ENCODE assay signal across 1 cellular context in the genomic region with DNA sequence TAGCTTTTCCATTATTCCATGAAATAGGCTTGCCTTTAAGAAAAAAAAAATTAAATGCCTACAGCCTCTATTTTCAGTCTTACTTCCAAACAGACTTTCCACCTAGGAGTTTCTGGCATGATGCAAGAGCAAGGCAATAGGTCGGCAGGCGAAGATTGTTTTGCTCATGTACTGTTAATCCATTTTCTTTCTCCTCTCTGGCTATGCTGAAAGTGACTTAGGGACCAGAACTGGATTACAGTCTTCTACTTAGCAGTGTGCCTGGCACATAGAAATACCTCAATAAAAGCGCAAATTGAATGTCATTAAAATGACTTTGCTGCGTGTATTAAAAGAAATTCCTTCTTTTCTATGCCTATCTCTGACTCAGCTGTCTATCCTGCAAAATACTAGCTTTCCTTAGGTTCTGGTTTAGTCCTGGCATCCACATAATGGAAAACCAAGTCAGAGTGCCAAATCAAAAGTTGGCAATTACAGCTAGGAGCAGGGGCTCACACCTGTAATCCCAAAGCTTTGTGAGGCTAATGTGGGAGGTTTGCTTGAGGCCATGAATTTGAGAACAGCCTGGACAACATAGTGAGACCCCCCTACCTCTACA.
TF ChIP-seq lines count a peak whose summit lies in the region.

No MANE protein-coding gene starts in this region.

TF ChIP-seq in K562, 482 proteins besides CTCF, POLR2A, EP300 and RAD21 (continued from another document):
- 0 out of 2 replicates have a peak, but pooled peaks have one; percentile 45 for TF ChIP-seq RHOXF2B (CRISPR knock-in tag; conservative IDR thresholded peaks at IDR 0.05)
- TF ChIP-seq, protein P1, sequence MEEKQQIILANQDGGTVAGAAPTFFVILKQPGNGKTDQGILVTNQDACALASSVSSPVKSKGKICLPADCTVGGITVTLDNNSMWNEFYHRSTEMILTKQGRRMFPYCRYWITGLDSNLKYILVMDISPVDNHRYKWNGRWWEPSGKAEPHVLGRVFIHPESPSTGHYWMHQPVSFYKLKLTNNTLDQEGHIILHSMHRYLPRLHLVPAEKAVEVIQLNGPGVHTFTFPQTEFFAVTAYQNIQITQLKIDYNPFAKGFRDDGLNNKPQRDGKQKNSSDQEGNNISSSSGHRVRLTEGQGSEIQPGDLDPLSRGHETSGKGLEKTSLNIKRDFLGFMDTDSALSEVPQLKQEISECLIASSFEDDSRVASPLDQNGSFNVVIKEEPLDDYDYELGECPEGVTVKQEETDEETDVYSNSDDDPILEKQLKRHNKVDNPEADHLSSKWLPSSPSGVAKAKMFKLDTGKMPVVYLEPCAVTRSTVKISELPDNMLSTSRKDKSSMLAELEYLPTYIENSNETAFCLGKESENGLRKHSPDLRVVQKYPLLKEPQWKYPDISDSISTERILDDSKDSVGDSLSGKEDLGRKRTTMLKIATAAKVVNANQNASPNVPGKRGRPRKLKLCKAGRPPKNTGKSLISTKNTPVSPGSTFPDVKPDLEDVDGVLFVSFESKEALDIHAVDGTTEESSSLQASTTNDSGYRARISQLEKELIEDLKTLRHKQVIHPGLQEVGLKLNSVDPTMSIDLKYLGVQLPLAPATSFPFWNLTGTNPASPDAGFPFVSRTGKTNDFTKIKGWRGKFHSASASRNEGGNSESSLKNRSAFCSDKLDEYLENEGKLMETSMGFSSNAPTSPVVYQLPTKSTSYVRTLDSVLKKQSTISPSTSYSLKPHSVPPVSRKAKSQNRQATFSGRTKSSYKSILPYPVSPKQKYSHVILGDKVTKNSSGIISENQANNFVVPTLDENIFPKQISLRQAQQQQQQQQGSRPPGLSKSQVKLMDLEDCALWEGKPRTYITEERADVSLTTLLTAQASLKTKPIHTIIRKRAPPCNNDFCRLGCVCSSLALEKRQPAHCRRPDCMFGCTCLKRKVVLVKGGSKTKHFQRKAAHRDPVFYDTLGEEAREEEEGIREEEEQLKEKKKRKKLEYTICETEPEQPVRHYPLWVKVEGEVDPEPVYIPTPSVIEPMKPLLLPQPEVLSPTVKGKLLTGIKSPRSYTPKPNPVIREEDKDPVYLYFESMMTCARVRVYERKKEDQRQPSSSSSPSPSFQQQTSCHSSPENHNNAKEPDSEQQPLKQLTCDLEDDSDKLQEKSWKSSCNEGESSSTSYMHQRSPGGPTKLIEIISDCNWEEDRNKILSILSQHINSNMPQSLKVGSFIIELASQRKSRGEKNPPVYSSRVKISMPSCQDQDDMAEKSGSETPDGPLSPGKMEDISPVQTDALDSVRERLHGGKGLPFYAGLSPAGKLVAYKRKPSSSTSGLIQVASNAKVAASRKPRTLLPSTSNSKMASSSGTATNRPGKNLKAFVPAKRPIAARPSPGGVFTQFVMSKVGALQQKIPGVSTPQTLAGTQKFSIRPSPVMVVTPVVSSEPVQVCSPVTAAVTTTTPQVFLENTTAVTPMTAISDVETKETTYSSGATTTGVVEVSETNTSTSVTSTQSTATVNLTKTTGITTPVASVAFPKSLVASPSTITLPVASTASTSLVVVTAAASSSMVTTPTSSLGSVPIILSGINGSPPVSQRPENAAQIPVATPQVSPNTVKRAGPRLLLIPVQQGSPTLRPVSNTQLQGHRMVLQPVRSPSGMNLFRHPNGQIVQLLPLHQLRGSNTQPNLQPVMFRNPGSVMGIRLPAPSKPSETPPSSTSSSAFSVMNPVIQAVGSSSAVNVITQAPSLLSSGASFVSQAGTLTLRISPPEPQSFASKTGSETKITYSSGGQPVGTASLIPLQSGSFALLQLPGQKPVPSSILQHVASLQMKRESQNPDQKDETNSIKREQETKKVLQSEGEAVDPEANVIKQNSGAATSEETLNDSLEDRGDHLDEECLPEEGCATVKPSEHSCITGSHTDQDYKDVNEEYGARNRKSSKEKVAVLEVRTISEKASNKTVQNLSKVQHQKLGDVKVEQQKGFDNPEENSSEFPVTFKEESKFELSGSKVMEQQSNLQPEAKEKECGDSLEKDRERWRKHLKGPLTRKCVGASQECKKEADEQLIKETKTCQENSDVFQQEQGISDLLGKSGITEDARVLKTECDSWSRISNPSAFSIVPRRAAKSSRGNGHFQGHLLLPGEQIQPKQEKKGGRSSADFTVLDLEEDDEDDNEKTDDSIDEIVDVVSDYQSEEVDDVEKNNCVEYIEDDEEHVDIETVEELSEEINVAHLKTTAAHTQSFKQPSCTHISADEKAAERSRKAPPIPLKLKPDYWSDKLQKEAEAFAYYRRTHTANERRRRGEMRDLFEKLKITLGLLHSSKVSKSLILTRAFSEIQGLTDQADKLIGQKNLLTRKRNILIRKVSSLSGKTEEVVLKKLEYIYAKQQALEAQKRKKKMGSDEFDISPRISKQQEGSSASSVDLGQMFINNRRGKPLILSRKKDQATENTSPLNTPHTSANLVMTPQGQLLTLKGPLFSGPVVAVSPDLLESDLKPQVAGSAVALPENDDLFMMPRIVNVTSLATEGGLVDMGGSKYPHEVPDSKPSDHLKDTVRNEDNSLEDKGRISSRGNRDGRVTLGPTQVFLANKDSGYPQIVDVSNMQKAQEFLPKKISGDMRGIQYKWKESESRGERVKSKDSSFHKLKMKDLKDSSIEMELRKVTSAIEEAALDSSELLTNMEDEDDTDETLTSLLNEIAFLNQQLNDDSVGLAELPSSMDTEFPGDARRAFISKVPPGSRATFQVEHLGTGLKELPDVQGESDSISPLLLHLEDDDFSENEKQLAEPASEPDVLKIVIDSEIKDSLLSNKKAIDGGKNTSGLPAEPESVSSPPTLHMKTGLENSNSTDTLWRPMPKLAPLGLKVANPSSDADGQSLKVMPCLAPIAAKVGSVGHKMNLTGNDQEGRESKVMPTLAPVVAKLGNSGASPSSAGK (IDR thresholded peaks at IDR 0.05), result peak; percentile 39; the same call in 1 of the 2 replicates
- no peak for TF ChIP-seq RBM14 (IDR thresholded peaks at IDR 0.05; ENCODE audit: borderline replicate concordance, insufficient read depth, low read depth, low read length)
- TF ChIP-seq SMARCA4 (IDR thresholded peaks at IDR 0.05), result peak; percentile 59; the same call in 1 of the 2 replicates
- no peak for TF ChIP-seq GATAD2B (IDR thresholded peaks at IDR 0.05; ENCODE audit: borderline replicate concordance)
- TF ChIP-seq SMAD4 (CRISPR knock-in tag; conservative IDR thresholded peaks at IDR 0.05), result peak; percentile 79
- TF ChIP-seq, protein P2, sequence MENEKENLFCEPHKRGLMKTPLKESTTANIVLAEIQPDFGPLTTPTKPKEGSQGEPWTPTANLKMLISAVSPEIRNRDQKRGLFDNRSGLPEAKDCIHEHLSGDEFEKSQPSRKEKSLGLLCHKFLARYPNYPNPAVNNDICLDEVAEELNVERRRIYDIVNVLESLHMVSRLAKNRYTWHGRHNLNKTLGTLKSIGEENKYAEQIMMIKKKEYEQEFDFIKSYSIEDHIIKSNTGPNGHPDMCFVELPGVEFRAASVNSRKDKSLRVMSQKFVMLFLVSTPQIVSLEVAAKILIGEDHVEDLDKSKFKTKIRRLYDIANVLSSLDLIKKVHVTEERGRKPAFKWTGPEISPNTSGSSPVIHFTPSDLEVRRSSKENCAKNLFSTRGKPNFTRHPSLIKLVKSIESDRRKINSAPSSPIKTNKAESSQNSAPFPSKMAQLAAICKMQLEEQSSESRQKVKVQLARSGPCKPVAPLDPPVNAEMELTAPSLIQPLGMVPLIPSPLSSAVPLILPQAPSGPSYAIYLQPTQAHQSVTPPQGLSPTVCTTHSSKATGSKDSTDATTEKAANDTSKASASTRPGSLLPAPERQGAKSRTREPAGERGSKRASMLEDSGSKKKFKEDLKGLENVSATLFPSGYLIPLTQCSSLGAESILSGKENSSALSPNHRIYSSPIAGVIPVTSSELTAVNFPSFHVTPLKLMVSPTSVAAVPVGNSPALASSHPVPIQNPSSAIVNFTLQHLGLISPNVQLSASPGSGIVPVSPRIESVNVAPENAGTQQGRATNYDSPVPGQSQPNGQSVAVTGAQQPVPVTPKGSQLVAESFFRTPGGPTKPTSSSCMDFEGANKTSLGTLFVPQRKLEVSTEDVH (IDR thresholded peaks at IDR 0.05; ENCODE audit: low read depth, partially characterized antibody), result no peak
- no peak for TF ChIP-seq ZNF77 (CRISPR knock-in tag; IDR thresholded peaks at IDR 0.05)
- no peak for TF ChIP-seq ZBED1 (IDR thresholded peaks at IDR 0.05)
- no peak for TF ChIP-seq SMAD1 (IDR thresholded peaks at IDR 0.05; ENCODE audit: low read depth, low read length, partially characterized antibody)
- no peak for TF ChIP-seq POU5F1 (IDR thresholded peaks at IDR 0.05; ENCODE audit: borderline replicate concordance, low read depth, low read length, partially characterized antibody)
- no peak for TF ChIP-seq ZEB2 (IDR thresholded peaks at IDR 0.05)
- no peak for TF ChIP-seq ZNF263 (CRISPR knock-in tag; IDR thresholded peaks at IDR 0.05; ENCODE audit: borderline replicate concordance)
- peak; percentile 96 for TF ChIP-seq ZNF175 (CRISPR knock-in tag; IDR thresholded peaks at IDR 0.05; ENCODE audit: low read depth)
- TF ChIP-seq, protein P3, sequence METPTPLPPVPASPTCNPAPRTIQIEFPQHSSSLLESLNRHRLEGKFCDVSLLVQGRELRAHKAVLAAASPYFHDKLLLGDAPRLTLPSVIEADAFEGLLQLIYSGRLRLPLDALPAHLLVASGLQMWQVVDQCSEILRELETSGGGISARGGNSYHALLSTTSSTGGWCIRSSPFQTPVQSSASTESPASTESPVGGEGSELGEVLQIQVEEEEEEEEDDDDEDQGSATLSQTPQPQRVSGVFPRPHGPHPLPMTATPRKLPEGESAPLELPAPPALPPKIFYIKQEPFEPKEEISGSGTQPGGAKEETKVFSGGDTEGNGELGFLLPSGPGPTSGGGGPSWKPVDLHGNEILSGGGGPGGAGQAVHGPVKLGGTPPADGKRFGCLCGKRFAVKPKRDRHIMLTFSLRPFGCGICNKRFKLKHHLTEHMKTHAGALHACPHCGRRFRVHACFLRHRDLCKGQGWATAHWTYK (CRISPR knock-in tag; IDR thresholded peaks at IDR 0.05), result no peak
- TF ChIP-seq, protein P4, sequence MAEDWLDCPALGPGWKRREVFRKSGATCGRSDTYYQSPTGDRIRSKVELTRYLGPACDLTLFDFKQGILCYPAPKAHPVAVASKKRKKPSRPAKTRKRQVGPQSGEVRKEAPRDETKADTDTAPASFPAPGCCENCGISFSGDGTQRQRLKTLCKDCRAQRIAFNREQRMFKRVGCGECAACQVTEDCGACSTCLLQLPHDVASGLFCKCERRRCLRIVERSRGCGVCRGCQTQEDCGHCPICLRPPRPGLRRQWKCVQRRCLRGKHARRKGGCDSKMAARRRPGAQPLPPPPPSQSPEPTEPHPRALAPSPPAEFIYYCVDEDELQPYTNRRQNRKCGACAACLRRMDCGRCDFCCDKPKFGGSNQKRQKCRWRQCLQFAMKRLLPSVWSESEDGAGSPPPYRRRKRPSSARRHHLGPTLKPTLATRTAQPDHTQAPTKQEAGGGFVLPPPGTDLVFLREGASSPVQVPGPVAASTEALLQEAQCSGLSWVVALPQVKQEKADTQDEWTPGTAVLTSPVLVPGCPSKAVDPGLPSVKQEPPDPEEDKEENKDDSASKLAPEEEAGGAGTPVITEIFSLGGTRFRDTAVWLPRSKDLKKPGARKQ (CRISPR knock-in tag; IDR thresholded peaks at IDR 0.05), result peak; percentile 79; the same call in 1 of the 2 replicates
- no peak for TF ChIP-seq NONO (IDR thresholded peaks at IDR 0.05; ENCODE audit: low read depth in 2 of 2, low read length in 1 of 2)
- TF ChIP-seq, protein P5, sequence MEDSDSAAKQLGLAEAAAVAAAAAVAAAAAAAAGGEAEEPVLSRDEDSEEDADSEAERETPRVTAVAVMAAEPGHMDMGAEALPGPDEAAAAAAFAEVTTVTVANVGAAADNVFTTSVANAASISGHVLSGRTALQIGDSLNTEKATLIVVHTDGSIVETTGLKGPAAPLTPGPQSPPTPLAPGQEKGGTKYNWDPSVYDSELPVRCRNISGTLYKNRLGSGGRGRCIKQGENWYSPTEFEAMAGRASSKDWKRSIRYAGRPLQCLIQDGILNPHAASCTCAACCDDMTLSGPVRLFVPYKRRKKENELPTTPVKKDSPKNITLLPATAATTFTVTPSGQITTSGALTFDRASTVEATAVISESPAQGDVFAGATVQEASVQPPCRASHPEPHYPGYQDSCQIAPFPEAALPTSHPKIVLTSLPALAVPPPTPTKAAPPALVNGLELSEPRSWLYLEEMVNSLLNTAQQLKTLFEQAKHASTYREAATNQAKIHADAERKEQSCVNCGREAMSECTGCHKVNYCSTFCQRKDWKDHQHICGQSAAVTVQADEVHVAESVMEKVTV (CRISPR knock-in tag; IDR thresholded peaks at IDR 0.05), result no peak
- peak; percentile 3 for TF ChIP-seq FOXJ2 (tag; IDR thresholded peaks at IDR 0.05)
- TF ChIP-seq BRD9 (IDR thresholded peaks at IDR 0.05; ENCODE audit: low read depth, partially characterized antibody), result peak; percentile 68
